1 cellular context compared by ENCODE assay signal in the genomic region with DNA sequence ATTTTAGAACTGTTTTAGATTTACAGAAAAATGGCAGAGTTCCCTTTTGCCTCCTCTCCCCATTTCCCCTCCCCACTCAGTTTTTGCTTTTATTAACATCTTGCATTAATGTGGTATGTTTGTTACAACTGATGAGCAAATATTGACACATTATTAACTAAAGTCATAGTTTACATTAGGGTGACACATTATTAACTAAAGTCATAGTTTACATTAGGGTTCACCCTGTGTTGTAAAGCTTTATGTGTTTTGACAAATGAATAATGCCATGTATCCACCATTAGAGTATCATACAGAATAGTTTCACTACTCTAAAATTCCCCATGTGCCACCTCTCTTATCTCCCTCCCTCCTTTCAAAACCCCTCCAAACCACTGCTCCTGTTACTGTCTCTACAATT.
TF ChIP-seq lines count a peak whose summit lies in the region.

No MANE protein-coding gene starts in this region.

TF ChIP-seq in SK-N-SH treated with all-trans-retinoic acid at 6 μM for 48 hours, 23 proteins besides CTCF, POLR2A, EP300 and RAD21 (continued from another document):
- TF ChIP-seq, protein P1, sequence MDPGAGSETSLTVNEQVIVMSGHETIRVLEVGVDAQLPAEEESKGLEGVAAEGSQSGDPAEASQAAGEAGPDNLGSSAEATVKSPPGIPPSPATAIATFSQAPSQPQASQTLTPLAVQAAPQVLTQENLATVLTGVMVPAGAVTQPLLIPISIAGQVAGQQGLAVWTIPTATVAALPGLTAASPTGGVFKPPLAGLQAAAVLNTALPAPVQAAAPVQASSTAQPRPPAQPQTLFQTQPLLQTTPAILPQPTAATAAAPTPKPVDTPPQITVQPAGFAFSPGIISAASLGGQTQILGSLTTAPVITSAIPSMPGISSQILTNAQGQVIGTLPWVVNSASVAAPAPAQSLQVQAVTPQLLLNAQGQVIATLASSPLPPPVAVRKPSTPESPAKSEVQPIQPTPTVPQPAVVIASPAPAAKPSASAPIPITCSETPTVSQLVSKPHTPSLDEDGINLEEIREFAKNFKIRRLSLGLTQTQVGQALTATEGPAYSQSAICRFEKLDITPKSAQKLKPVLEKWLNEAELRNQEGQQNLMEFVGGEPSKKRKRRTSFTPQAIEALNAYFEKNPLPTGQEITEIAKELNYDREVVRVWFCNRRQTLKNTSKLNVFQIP (CRISPR knock-in tag; IDR thresholded peaks at IDR 0.05; ENCODE audit: borderline replicate concordance, low read depth), result no peak
